ENCODE assay signal across 1 cellular context in the genomic region with DNA sequence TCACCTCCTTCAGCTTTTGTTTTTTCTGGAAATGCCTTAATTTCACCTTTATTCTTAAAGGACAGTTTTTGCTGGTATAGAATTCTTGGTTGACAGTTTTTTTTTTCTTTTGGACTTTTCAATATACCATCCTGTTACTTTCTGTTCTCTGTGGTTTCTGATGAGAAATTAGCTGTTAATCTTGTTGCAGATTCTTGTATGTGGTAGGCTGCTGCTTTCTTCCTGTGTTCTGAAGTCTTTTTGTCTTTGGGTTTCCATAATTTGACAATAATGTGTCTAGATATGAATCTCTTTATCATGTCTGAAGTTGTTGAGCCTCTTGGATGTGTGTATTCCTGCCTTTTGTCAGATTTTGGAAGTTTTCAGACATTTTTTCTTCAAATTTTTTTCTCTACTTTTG.
TF ChIP-seq lines count a peak whose summit lies in the region.

No MANE protein-coding gene starts in this region.

TF ChIP-seq in liver, 16 proteins besides CTCF, POLR2A, EP300 and RAD21 (continued from another document):
- TF ChIP-seq, protein P1, sequence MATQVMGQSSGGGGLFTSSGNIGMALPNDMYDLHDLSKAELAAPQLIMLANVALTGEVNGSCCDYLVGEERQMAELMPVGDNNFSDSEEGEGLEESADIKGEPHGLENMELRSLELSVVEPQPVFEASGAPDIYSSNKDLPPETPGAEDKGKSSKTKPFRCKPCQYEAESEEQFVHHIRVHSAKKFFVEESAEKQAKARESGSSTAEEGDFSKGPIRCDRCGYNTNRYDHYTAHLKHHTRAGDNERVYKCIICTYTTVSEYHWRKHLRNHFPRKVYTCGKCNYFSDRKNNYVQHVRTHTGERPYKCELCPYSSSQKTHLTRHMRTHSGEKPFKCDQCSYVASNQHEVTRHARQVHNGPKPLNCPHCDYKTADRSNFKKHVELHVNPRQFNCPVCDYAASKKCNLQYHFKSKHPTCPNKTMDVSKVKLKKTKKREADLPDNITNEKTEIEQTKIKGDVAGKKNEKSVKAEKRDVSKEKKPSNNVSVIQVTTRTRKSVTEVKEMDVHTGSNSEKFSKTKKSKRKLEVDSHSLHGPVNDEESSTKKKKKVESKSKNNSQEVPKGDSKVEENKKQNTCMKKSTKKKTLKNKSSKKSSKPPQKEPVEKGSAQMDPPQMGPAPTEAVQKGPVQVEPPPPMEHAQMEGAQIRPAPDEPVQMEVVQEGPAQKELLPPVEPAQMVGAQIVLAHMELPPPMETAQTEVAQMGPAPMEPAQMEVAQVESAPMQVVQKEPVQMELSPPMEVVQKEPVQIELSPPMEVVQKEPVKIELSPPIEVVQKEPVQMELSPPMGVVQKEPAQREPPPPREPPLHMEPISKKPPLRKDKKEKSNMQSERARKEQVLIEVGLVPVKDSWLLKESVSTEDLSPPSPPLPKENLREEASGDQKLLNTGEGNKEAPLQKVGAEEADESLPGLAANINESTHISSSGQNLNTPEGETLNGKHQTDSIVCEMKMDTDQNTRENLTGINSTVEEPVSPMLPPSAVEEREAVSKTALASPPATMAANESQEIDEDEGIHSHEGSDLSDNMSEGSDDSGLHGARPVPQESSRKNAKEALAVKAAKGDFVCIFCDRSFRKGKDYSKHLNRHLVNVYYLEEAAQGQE (IDR thresholded peaks at IDR 0.05) = no peak
- TF ChIP-seq NR2F2 (IDR thresholded peaks at IDR 0.05) (no peak), ZBTB33 (IDR thresholded peaks at IDR 0.05) (no peak), TAF1 (conservative IDR thresholded peaks at IDR 0.05) (no peak)
- TF ChIP-seq, protein P2, sequence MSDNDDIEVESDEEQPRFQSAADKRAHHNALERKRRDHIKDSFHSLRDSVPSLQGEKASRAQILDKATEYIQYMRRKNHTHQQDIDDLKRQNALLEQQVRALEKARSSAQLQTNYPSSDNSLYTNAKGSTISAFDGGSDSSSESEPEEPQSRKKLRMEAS (IDR thresholded peaks at IDR 0.05) = no peak
